In the genomic region with DNA sequence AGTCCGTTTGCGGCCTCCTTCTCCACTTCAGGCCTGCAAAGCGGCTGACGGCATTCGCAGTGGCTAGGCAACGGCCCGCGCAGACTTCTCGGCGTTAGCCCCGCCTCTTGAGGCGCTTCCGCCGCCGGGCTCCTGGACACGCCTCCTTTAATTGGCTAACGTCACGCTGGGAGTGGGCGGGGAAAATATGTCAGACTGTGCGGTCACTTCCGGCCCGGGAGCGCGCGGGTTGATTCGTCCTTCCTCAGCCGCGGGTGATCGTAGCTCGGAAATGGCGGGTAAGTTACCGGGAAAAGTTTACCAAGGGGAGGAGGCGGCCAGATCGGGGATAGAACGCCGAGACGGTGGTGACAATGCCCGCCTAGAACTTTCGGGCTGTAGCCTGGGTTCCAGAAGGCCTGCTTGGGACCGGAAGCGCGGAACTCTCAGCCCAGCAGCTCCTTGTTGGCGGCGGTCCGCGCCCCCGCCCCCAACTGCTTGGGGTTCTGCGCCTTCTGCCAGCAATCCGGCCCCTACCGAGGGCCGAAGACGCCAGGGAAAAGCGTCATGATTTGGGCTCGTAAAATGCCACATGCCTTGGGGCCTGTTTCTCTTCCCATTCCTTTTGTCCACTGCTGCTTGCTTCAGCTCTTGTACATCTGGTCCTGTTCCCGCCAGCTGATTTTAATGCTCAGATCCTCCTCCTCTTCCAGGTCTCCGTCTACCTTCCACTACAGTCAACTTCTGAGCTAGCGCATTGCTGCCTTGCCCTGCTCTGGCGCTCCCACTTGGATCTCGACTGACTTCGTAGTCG, we compare ENCODE assay signal across 1 cellular context.
TF ChIP-seq lines count a peak whose summit lies in the region.

A gene with protein sequence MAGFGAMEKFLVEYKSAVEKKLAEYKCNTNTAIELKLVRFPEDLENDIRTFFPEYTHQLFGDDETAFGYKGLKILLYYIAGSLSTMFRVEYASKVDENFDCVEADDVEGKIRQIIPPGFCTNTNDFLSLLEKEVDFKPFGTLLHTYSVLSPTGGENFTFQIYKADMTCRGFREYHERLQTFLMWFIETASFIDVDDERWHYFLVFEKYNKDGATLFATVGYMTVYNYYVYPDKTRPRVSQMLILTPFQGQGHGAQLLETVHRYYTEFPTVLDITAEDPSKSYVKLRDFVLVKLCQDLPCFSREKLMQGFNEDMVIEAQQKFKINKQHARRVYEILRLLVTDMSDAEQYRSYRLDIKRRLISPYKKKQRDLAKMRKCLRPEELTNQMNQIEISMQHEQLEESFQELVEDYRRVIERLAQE (plus strand): TSS at position 232 of the 793 bp plus-strand sequence. CDS start 40 bp downstream, at position 272.

TF ChIP-seq in HepG2, 621 proteins besides CTCF, POLR2A, EP300 and RAD21 (continued from another document and continues in another):
- TF ChIP-seq, protein P1, sequence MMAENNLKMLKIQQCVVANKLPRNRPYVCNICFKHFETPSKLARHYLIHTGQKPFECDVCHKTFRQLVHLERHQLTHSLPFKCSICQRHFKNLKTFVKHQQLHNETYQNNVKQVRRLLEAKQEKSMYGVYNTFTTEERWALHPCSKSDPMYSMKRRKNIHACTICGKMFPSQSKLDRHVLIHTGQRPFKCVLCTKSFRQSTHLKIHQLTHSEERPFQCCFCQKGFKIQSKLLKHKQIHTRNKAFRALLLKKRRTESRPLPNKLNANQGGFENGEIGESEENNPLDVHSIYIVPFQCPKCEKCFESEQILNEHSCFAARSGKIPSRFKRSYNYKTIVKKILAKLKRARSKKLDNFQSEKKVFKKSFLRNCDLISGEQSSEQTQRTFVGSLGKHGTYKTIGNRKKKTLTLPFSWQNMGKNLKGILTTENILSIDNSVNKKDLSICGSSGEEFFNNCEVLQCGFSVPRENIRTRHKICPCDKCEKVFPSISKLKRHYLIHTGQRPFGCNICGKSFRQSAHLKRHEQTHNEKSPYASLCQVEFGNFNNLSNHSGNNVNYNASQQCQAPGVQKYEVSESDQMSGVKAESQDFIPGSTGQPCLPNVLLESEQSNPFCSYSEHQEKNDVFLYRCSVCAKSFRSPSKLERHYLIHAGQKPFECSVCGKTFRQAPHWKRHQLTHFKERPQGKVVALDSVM (CRISPR knock-in tag; IDR thresholded peaks at IDR 0.05), result 0 out of 2 replicates have a peak, but pooled peaks have one; percentile 27
- TF ChIP-seq ZSCAN20 (CRISPR knock-in tag; IDR thresholded peaks at IDR 0.05; ENCODE audit: borderline replicate concordance), result no peak
- TF ChIP-seq, protein P2, sequence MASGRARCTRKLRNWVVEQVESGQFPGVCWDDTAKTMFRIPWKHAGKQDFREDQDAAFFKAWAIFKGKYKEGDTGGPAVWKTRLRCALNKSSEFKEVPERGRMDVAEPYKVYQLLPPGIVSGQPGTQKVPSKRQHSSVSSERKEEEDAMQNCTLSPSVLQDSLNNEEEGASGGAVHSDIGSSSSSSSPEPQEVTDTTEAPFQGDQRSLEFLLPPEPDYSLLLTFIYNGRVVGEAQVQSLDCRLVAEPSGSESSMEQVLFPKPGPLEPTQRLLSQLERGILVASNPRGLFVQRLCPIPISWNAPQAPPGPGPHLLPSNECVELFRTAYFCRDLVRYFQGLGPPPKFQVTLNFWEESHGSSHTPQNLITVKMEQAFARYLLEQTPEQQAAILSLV (CRISPR knock-in tag; IDR thresholded peaks at IDR 0.05; ENCODE audit: borderline replicate concordance), result peak; percentile 83; the same call in 1 of the 2 replicates
- TF ChIP-seq ZNF224 (CRISPR knock-in tag; IDR thresholded peaks at IDR 0.05), result no peak
- TF ChIP-seq ARNT (IDR thresholded peaks at IDR 0.05), result no peak
- TF ChIP-seq, protein P3, sequence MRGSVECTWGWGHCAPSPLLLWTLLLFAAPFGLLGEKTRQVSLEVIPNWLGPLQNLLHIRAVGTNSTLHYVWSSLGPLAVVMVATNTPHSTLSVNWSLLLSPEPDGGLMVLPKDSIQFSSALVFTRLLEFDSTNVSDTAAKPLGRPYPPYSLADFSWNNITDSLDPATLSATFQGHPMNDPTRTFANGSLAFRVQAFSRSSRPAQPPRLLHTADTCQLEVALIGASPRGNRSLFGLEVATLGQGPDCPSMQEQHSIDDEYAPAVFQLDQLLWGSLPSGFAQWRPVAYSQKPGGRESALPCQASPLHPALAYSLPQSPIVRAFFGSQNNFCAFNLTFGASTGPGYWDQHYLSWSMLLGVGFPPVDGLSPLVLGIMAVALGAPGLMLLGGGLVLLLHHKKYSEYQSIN (CRISPR knock-in tag; IDR thresholded peaks at IDR 0.05; ENCODE audit: borderline replicate concordance), result no peak
- no peak for TF ChIP-seq ZNF160 (CRISPR knock-in tag; IDR thresholded peaks at IDR 0.05)
- TF ChIP-seq ZNF496 (CRISPR knock-in tag; IDR thresholded peaks at IDR 0.05; ENCODE audit: insufficient replicate concordance), result no peak
- TF ChIP-seq, protein P4, sequence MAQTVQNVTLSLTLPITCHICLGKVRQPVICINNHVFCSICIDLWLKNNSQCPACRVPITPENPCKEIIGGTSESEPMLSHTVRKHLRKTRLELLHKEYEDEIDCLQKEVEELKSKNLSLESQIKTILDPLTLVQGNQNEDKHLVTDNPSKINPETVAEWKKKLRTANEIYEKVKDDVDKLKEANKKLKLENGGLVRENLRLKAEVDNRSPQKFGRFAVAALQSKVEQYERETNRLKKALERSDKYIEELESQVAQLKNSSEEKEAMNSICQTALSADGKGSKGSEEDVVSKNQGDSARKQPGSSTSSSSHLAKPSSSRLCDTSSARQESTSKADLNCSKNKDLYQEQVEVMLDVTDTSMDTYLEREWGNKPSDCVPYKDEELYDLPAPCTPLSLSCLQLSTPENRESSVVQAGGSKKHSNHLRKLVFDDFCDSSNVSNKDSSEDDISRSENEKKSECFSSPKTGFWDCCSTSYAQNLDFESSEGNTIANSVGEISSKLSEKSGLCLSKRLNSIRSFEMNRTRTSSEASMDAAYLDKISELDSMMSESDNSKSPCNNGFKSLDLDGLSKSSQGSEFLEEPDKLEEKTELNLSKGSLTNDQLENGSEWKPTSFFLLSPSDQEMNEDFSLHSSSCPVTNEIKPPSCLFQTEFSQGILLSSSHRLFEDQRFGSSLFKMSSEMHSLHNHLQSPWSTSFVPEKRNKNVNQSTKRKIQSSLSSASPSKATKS (CRISPR knock-in tag; IDR thresholded peaks at IDR 0.05), result peak; percentile 89; the same call in 1 of the 2 replicates
- no peak for TF ChIP-seq BHLHE40 (IDR thresholded peaks at IDR 0.05; ENCODE audit: low read length)
- TF ChIP-seq, protein P5, sequence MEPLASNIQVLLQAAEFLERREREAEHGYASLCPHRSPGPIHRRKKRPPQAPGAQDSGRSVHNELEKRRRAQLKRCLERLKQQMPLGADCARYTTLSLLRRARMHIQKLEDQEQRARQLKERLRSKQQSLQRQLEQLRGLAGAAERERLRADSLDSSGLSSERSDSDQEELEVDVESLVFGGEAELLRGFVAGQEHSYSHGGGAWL (CRISPR knock-in tag; IDR thresholded peaks at IDR 0.05), result no peak; the same call in 1 of the 2 replicates
- TF ChIP-seq ZNF672 (CRISPR knock-in tag; IDR thresholded peaks at IDR 0.05), result no peak
- TF ChIP-seq, protein P6, sequence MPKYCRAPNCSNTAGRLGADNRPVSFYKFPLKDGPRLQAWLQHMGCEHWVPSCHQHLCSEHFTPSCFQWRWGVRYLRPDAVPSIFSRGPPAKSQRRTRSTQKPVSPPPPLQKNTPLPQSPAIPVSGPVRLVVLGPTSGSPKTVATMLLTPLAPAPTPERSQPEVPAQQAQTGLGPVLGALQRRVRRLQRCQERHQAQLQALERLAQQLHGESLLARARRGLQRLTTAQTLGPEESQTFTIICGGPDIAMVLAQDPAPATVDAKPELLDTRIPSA (CRISPR knock-in tag; IDR thresholded peaks at IDR 0.05; ENCODE audit: borderline replicate concordance), result no peak
- TF ChIP-seq HNRNPH1 (optimal IDR thresholded peaks at IDR 0.05; ENCODE audit: low read depth, low read length), result no peak
- TF ChIP-seq ZNF292 (CRISPR knock-in tag; IDR thresholded peaks at IDR 0.05; ENCODE audit: borderline replicate concordance, low read depth), result peak; percentile 75
- no peak for TF ChIP-seq DPF2 (CRISPR knock-in tag; IDR thresholded peaks at IDR 0.05; ENCODE audit: borderline replicate concordance, low read depth)
- no peak for TF ChIP-seq ZSCAN12 (CRISPR knock-in tag; IDR thresholded peaks at IDR 0.05)
- TF ChIP-seq MAFF (IDR thresholded peaks at IDR 0.05; ENCODE audit: low read depth, low read length), result no peak
- TF ChIP-seq, protein P7, sequence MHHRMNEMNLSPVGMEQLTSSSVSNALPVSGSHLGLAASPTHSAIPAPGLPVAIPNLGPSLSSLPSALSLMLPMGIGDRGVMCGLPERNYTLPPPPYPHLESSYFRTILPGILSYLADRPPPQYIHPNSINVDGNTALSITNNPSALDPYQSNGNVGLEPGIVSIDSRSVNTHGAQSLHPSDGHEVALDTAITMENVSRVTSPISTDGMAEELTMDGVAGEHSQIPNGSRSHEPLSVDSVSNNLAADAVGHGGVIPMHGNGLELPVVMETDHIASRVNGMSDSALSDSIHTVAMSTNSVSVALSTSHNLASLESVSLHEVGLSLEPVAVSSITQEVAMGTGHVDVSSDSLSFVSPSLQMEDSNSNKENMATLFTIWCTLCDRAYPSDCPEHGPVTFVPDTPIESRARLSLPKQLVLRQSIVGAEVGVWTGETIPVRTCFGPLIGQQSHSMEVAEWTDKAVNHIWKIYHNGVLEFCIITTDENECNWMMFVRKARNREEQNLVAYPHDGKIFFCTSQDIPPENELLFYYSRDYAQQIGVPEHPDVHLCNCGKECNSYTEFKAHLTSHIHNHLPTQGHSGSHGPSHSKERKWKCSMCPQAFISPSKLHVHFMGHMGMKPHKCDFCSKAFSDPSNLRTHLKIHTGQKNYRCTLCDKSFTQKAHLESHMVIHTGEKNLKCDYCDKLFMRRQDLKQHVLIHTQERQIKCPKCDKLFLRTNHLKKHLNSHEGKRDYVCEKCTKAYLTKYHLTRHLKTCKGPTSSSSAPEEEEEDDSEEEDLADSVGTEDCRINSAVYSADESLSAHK (CRISPR knock-in tag; IDR thresholded peaks at IDR 0.05; ENCODE audit: borderline replicate concordance), result 0 out of 2 replicates have a peak, but pooled peaks have one; percentile 41
- no peak; the same call in none of the 2 replicates for TF ChIP-seq FOXA3 (CRISPR knock-in tag; IDR thresholded peaks at IDR 0.05)
- TF ChIP-seq ZNF850 (CRISPR knock-in tag; conservative IDR thresholded peaks at IDR 0.05), result no peak
- TF ChIP-seq, protein P8, sequence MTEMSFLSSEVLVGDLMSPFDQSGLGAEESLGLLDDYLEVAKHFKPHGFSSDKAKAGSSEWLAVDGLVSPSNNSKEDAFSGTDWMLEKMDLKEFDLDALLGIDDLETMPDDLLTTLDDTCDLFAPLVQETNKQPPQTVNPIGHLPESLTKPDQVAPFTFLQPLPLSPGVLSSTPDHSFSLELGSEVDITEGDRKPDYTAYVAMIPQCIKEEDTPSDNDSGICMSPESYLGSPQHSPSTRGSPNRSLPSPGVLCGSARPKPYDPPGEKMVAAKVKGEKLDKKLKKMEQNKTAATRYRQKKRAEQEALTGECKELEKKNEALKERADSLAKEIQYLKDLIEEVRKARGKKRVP (CRISPR knock-in tag; IDR thresholded peaks at IDR 0.05), result no peak; a peak in 1 of 4 replicates
- TF ChIP-seq NRL (CRISPR knock-in tag; IDR thresholded peaks at IDR 0.05; ENCODE audit: borderline replicate concordance), result peak; percentile 82; the same call in 1 of the 2 replicates
- TF ChIP-seq STAG1 (CRISPR knock-in tag; IDR thresholded peaks at IDR 0.05), result no peak; the same call in none of the 2 replicates
- TF ChIP-seq ZNF256 (CRISPR knock-in tag; conservative IDR thresholded peaks at IDR 0.05), result peak; percentile 49; the same call in 1 of the 2 replicates
- TF ChIP-seq, protein P9, sequence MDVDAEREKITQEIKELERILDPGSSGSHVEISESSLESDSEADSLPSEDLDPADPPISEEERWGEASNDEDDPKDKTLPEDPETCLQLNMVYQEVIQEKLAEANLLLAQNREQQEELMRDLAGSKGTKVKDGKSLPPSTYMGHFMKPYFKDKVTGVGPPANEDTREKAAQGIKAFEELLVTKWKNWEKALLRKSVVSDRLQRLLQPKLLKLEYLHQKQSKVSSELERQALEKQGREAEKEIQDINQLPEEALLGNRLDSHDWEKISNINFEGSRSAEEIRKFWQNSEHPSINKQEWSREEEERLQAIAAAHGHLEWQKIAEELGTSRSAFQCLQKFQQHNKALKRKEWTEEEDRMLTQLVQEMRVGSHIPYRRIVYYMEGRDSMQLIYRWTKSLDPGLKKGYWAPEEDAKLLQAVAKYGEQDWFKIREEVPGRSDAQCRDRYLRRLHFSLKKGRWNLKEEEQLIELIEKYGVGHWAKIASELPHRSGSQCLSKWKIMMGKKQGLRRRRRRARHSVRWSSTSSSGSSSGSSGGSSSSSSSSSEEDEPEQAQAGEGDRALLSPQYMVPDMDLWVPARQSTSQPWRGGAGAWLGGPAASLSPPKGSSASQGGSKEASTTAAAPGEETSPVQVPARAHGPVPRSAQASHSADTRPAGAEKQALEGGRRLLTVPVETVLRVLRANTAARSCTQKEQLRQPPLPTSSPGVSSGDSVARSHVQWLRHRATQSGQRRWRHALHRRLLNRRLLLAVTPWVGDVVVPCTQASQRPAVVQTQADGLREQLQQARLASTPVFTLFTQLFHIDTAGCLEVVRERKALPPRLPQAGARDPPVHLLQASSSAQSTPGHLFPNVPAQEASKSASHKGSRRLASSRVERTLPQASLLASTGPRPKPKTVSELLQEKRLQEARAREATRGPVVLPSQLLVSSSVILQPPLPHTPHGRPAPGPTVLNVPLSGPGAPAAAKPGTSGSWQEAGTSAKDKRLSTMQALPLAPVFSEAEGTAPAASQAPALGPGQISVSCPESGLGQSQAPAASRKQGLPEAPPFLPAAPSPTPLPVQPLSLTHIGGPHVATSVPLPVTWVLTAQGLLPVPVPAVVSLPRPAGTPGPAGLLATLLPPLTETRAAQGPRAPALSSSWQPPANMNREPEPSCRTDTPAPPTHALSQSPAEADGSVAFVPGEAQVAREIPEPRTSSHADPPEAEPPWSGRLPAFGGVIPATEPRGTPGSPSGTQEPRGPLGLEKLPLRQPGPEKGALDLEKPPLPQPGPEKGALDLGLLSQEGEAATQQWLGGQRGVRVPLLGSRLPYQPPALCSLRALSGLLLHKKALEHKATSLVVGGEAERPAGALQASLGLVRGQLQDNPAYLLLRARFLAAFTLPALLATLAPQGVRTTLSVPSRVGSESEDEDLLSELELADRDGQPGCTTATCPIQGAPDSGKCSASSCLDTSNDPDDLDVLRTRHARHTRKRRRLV (CRISPR knock-in tag; IDR thresholded peaks at IDR 0.05), result 0 out of 2 replicates have a peak, but pooled peaks have one; percentile 9
- peak; percentile 37; the same call in 1 of the 2 replicates for TF ChIP-seq ZFP36L1 (CRISPR knock-in tag; IDR thresholded peaks at IDR 0.05)
- 0 out of 2 replicates have a peak, but pooled peaks have one; percentile 27 for TF ChIP-seq HNRNPL (IDR thresholded peaks at IDR 0.05; ENCODE audit: low read depth, low read length)
- no peak for TF ChIP-seq KLF9 (CRISPR knock-in tag; IDR thresholded peaks at IDR 0.05; ENCODE audit: low read depth)
- TF ChIP-seq, protein P10, sequence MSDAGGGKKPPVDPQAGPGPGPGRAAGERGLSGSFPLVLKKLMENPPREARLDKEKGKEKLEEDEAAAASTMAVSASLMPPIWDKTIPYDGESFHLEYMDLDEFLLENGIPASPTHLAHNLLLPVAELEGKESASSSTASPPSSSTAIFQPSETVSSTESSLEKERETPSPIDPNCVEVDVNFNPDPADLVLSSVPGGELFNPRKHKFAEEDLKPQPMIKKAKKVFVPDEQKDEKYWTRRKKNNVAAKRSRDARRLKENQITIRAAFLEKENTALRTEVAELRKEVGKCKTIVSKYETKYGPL (CRISPR knock-in tag; IDR thresholded peaks at IDR 0.05), result no peak
- no peak; the same call in 1 of the 2 replicates for TF ChIP-seq ZNF331 (CRISPR knock-in tag; IDR thresholded peaks at IDR 0.05)
- TF ChIP-seq MLLT10 (CRISPR knock-in tag; IDR thresholded peaks at IDR 0.05), result no peak
- peak; percentile 85 for TF ChIP-seq SPEN (CRISPR knock-in tag; IDR thresholded peaks at IDR 0.05; ENCODE audit: low read depth)
- peak; percentile 48; the same call in 1 of the 2 replicates for TF ChIP-seq GATAD2A (CRISPR knock-in tag; IDR thresholded peaks at IDR 0.05)
